13 cellular contexts compared by ENCODE assay signal in genomic region chr5:149410721-149411432, GRCh38. TPM values are rescaled to one million over a fixed set of nuclear protein-coding genes. Genes with fewer than 3 reads are reported as not detected.
A peak's percentile ranks its signal among the peaks of the same experiment; 100 is the strongest.
DNase-seq lines count a peak whose midpoint lies in the region; ATAC-seq and TF ChIP-seq lines count a peak whose summit lies in the region.
"Had no signal": no experiment of that assay in that cellular context is flagged by ENCODE, and none has a peak within 500 bp of the region (broad histone marks: within the 10 kb centered on the region; RNA-seq: fewer than 3 reads in every experiment).

No MANE protein-coding gene starts in this region.

- H3K27ac ChIP-seq in RWPE2 (ENCODE audit: poor library complexity, severe bottlenecking), result no peak overlapping the region
- H3K27ac ChIP-seq in esophagus muscularis mucosa (replicated peaks in 1 of 4), result peak overlapping the region; percentile 94 to 98 (median 96)
- H3K27ac ChIP-seq in muscle layer of colon (ENCODE audit: low read depth, low read length), result peak overlapping the region; percentile 99
- H3K27ac ChIP-seq in tibial nerve, result peak overlapping the region in 3 of 4 donors; percentile 27 to 44 (median 42)
- H3K27ac ChIP-seq: neutrophil had no signal

- no peak for TF ChIP-seq POLR2A in esophagus muscularis mucosa (IDR thresholded peaks at IDR 0.05; ENCODE audit: low read depth)
- TF ChIP-seq POLR2A in tibial nerve (IDR thresholded peaks at IDR 0.05), result no peak

- H3K9ac ChIP-seq in muscle layer of colon (ENCODE audit: low read length), result peak overlapping the region; percentile 99

- H3K27me3 ChIP-seq in RWPE2 (ENCODE audit: insufficient read depth, poor library complexity, severe bottlenecking), result no peaks in the 10 kb centered on the region
- no peaks in the 10 kb centered on the region for H3K27me3 ChIP-seq in esophagus muscularis mucosa
- H3K27me3 ChIP-seq in muscle layer of colon (ENCODE audit: control insufficient read depth in 1 of 2, insufficient read depth in 2 of 2, low read length in 2 of 2), result no peaks in the 10 kb centered on the region
- no peaks in the 10 kb centered on the region for H3K27me3 ChIP-seq in tibial nerve
- H3K27me3 ChIP-seq: neutrophil had no signal

- TF ChIP-seq EP300 in esophagus muscularis mucosa (IDR thresholded peaks at IDR 0.05), result no peak
- peak in 1 of 2 donors; percentile 22 for TF ChIP-seq EP300 in tibial nerve (IDR thresholded peaks at IDR 0.05)

- H3K4me1 ChIP-seq in RWPE2 (ENCODE audit: insufficient read depth, poor library complexity, severe bottlenecking) (no peaks in the 10 kb centered on the region), esophagus muscularis mucosa (peaks cover 20 to 47% (median 40%) of the 10 kb centered on the region in 4 donors), muscle layer of colon (ENCODE audit: insufficient read depth, low read length) (peaks cover 24% of the 10 kb centered on the region), tibial nerve (peaks cover 0 to 20% (median 0%) of the 10 kb centered on the region in 4 donors)

- no peak for DNase-seq in RWPE2 (ENCODE audit: low spot score)
- DNase-seq in esophagus muscularis mucosa (ENCODE audit: extremely low spot score), result no peak
- no peak for DNase-seq in tibial nerve (ENCODE audit: low spot score in 2 of 2)
- no peak for DNase-seq in activated gamma-delta T cell (lab: John Stamatoyannopoulos, UW)
- DNase-seq in HK-2 (ENCODE audit: unreplicated experiment), result no peak
- DNase-seq: activated CD8-positive, alpha-beta memory T cell treated with anti-CD3 and anti-CD28 coated beads, Interleukin-2, amount 50 U/mL, for 48 hours; CD8-positive, alpha-beta memory T cell; dermis blood vessel endothelial cell; NCI-H1092 had no signal

- ATAC-seq in RWPE2 (ENCODE audit: low read depth), result 0 out of 3 replicates have a peak, but pooled peaks have one; percentile 11
- ATAC-seq in GM21367 (IDR thresholded peaks at IDR 0.05; ENCODE audit: unreplicated experiment), result no peak

- 31% methylated on average over 11 of the region's 15 CpGs for WGBS in esophagus muscularis mucosa
- 71 to 73% methylated on average over 15 of the region's 15 CpGs for WGBS in tibial nerve, 2 donors

- intact Hi-C loops in esophagus muscularis mucosa (cut with DNase I), result no loop called here

- H3K36me3 ChIP-seq in RWPE2 (ENCODE audit: low read depth), result no peaks in the 10 kb centered on the region
- H3K36me3 ChIP-seq in esophagus muscularis mucosa, result peaks cover 0 to 89% (median 74%) of the 10 kb centered on the region in 4 donors
- H3K36me3 ChIP-seq in muscle layer of colon (ENCODE audit: insufficient read depth, low read length), result peaks cover 86% of the 10 kb centered on the region
- no peaks in the 10 kb centered on the region for H3K36me3 ChIP-seq in tibial nerve
- H3K36me3 ChIP-seq: neutrophil had no signal

- TF ChIP-seq CTCF in RWPE2 (IDR thresholded peaks at IDR 0.05; ENCODE audit: poor library complexity, severe bottlenecking) (no peak), esophagus muscularis mucosa (IDR thresholded peaks at IDR 0.05) (no peak), tibial nerve (IDR thresholded peaks at IDR 0.05) (no peak)

- H3K9me3 ChIP-seq in RWPE2 (ENCODE audit: severe bottlenecking) (no peaks in the 10 kb centered on the region), esophagus muscularis mucosa (no peaks in the 10 kb centered on the region), muscle layer of colon (ENCODE audit: low read length) (no peaks in the 10 kb centered on the region), tibial nerve (no peaks in the 10 kb centered on the region)
- H3K9me3 ChIP-seq: neutrophil had no signal

- H3K4me3 ChIP-seq in RWPE2 (ENCODE audit: severe bottlenecking), result no peak overlapping the region
- peak overlapping the region; percentile 62 to 77 (median 68) for H3K4me3 ChIP-seq in esophagus muscularis mucosa
- H3K4me3 ChIP-seq in muscle layer of colon (ENCODE audit: low read depth in 1 of 2, low read length in 2 of 2), result peak overlapping the region; percentile 98 to 99
- peak overlapping the region in 3 of 4 donors; percentile 9 to 57 (median 50) for H3K4me3 ChIP-seq in tibial nerve

RNA-seq across cellular contexts. Expression of gene IL17B, which starts 31.8 kb away (rescaled TPM):
- total RNA-seq in esophagus muscularis mucosa (10 to 100 TPM in 2 of 4 donors, 1 to 10 TPM in 2; 2.5 to 20.3 (median 8.0) TPM), tibial nerve (100 to 1,000 TPM in 1 of 4 donors, 10 to 100 TPM in 3; 22.8 to 109 (median 80.7) TPM)
- total RNA-seq: CD8-positive, alpha-beta memory T cell; dermis blood vessel endothelial cell; glomerular endothelial cell had no signal

RNA-seq across cellular contexts. Expression of gene PCYOX1L, which starts 53.0 kb away (rescaled TPM):
- total RNA-seq in esophagus muscularis mucosa (1 to 10 TPM; 4.0 to 5.8 (median 4.7) TPM), tibial nerve (1 to 10 TPM; 5.0 to 8.2 (median 6.7) TPM)
